Comparison of ENCODE assay signal across 24 cellular contexts in the genomic region with DNA sequence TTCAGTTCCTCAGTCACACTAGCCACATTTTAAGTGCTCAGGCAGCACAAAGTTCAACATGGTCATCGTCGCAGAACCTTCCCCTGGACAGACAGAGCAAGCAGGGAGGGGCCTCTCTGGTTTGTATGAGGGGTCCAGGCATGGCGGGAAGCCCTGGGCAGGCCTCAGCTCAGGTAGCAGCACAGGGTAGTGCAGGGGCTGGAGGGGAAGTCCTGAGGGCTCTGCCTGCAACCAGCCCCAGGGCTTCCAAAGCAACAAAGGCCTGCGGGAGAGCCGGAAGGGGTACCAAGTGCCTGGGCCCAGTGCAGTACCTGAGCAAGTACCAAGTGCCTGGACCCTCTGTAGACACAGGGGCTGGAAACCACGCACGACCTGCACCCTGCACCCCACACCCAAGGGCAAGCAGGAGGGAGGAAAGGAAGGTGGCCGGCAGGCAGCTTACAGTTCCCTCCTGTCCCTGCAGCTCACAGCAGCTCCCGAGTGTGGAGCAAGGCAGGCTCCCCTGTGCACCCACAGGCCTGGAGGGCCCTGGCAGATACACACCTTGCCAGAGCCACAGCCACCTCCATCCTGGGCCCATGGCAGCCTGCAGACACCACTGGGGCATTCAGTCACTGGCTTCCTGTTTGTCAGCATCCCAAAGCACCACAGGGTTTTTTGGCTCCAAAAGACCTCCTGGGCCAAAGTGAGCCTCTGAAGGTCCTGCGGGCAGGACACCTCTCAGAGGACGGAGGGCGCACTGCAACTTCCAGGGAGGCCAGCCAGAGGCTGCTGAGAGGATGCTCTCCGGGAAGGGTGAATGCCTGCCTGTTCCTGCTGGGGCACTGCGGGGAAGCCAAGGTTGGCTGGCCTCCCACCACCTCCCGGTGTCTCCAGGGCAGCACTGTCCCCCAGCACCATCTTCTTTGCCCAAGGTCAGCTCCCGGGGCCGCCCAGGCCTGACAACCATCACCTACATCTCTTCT.
"Had no signal": no experiment of that assay in that cellular context is flagged by ENCODE, and none has a peak within 500 bp of the region (broad histone marks: within the 10 kb centered on the region; RNA-seq: fewer than 3 reads in every experiment).

No MANE protein-coding gene starts in this region.

- H3K9me3 ChIP-seq: esophagus squamous epithelium, suprapubic skin, transverse colon, uterus had no signal

- H3K9me3 Mint-ChIP-seq: activated naive CD4-positive, alpha-beta T cell treated with anti-CD3 and anti-CD28 coated beads, Interleukin-2, amount 10 ng/mL, durations not matched to agents 7 days and 5 days; activated naive CD8-positive, alpha-beta T cell treated with anti-CD3 and anti-CD28 coated beads, Interleukin-2, amount 50 U/mL, for 24 hours; activated T-cell treated with anti-CD3 and anti-CD28 coated beads, Interleukin-2, amount 50 U/mL, for 4 hours; dendritic cell treated with granulocyte-macrophage colony-stimulating factor and Interleukin-4, amounts not matched to agents 40 ng/mL and 50 ng/mL, for 4 days; nephron progenitor cell; stimulated activated naive CD8-positive, alpha-beta T cell treated with anti-CD3 and anti-CD28 coated beads, Interleukin-15, amount 100 ng/mL, for 72 hours; T-helper 1 cell treated with Interleukin-12 subunit alpha and Interleukin-12 subunit beta and Interleukin-4 antibody, amounts not matched to agents 30 μg/mL and 1 μg/mL, for 36 hours had no signal

- ATAC-seq: activated naive CD8-positive, alpha-beta T cell treated with anti-CD3 and anti-CD28 coated beads, Interleukin-2, amount 50 U/mL, for 24 hours; activated T-cell treated with anti-CD3 and anti-CD28 coated beads, Interleukin-2, amount 50 U/mL, for 4 hours; stimulated activated naive CD8-positive, alpha-beta T cell treated with anti-CD3 and anti-CD28 coated beads, Interleukin-15, amount 100 ng/mL, for 72 hours had no signal

- H3K27ac ChIP-seq: esophagus squamous epithelium, skin epidermis, suprapubic skin, transverse colon, uterus had no signal

- H3K27ac Mint-ChIP-seq: activated naive CD4-positive, alpha-beta T cell treated with anti-CD3 and anti-CD28 coated beads, Interleukin-2, amount 10 ng/mL, durations not matched to agents 7 days and 5 days; activated naive CD8-positive, alpha-beta T cell treated with anti-CD3 and anti-CD28 coated beads, Interleukin-2, amount 50 U/mL, for 24 hours; dendritic cell treated with granulocyte-macrophage colony-stimulating factor and Interleukin-4, amounts not matched to agents 40 ng/mL and 50 ng/mL, for 4 days; nephron progenitor cell; progenitor cell of endocrine pancreas; stimulated activated naive CD8-positive, alpha-beta T cell treated with anti-CD3 and anti-CD28 coated beads, Interleukin-15, amount 100 ng/mL, for 72 hours; T-helper 1 cell treated with Interleukin-12 subunit alpha and Interleukin-12 subunit beta and Interleukin-4 antibody, amounts not matched to agents 30 μg/mL and 1 μg/mL, for 36 hours had no signal

- DNase-seq: activated CD4-positive, alpha-beta T cell treated with anti-CD3 and anti-CD28 coated beads, Interleukin-2, amount 50 U/mL, for 1 hour; activated CD4-positive, CD25-positive, alpha-beta regulatory T cell treated with anti-CD3 and anti-CD28 coated beads, Interleukin-2, amount 50 U/mL, for 72 hours; activated CD8-positive, alpha-beta memory T cell treated with anti-CD3 and anti-CD28 coated beads, Interleukin-2, amount 50 U/mL, for 4 hours; activated effector memory CD4-positive, alpha-beta T cell treated with Interleukin-2 at 50 U/mL for 16 hours; activated naive CD4-positive, alpha-beta T cell treated with anti-CD3 and anti-CD28 coated beads, Interleukin-2, amount 10 ng/mL, durations not matched to agents 7 days and 5 days; activated naive CD8-positive, alpha-beta T cell treated with anti-CD3 and anti-CD28 coated beads, Interleukin-2, amount 50 U/mL, for 24 hours; activated T-cell treated with anti-CD3 and anti-CD28 coated beads, Interleukin-2, amount 50 U/mL, for 4 hours; anterior cingulate cortex; effector memory CD4-positive, alpha-beta T cell; esophagus squamous epithelium; left cardiac atrium; midbrain; nephron progenitor cell; stimulated activated CD4-positive, alpha-beta T cell treated with anti-CD3 and anti-CD28 coated beads, Interleukin-15, amount 100 ng/mL, for 24 hours; stimulated activated CD4-positive, alpha-beta T cell treated with anti-CD3 and anti-CD28 coated beads, Interleukin-2, amount 100 ng/mL, for 48 hours; stimulated activated naive CD8-positive, alpha-beta T cell treated with anti-CD3 and anti-CD28 coated beads, Interleukin-15, amount 100 ng/mL, for 72 hours; transverse colon; uterus had no signal

- H3K36me3 Mint-ChIP-seq: activated naive CD4-positive, alpha-beta T cell treated with anti-CD3 and anti-CD28 coated beads, Interleukin-2, amount 10 ng/mL, durations not matched to agents 7 days and 5 days had no signal

- H3K4me1 Mint-ChIP-seq: activated naive CD4-positive, alpha-beta T cell treated with anti-CD3 and anti-CD28 coated beads, Interleukin-2, amount 10 ng/mL, durations not matched to agents 7 days and 5 days; activated naive CD8-positive, alpha-beta T cell treated with anti-CD3 and anti-CD28 coated beads, Interleukin-2, amount 50 U/mL, for 24 hours; stimulated activated naive CD8-positive, alpha-beta T cell treated with anti-CD3 and anti-CD28 coated beads, Interleukin-15, amount 100 ng/mL, for 72 hours had no signal

- H3K36me3 ChIP-seq: esophagus squamous epithelium, suprapubic skin, transverse colon, uterus had no signal

- H3K4me3 Mint-ChIP-seq: activated naive CD4-positive, alpha-beta T cell treated with anti-CD3 and anti-CD28 coated beads, Interleukin-2, amount 10 ng/mL, durations not matched to agents 7 days and 5 days; activated naive CD8-positive, alpha-beta T cell treated with anti-CD3 and anti-CD28 coated beads, Interleukin-2, amount 50 U/mL, for 24 hours; activated T-cell treated with anti-CD3 and anti-CD28 coated beads, Interleukin-2, amount 50 U/mL, for 4 hours; dendritic cell treated with granulocyte-macrophage colony-stimulating factor and Interleukin-4, amounts not matched to agents 40 ng/mL and 50 ng/mL, for 4 days; nephron progenitor cell; stimulated activated naive CD8-positive, alpha-beta T cell treated with anti-CD3 and anti-CD28 coated beads, Interleukin-15, amount 100 ng/mL, for 72 hours; T-helper 1 cell treated with Interleukin-12 subunit alpha and Interleukin-12 subunit beta and Interleukin-4 antibody, amounts not matched to agents 30 μg/mL and 1 μg/mL, for 36 hours had no signal

- H3K27me3 ChIP-seq: uterus had no signal

- H3K4me1 ChIP-seq: esophagus squamous epithelium, suprapubic skin, uterus had no signal

- H3K4me3 ChIP-seq: esophagus squamous epithelium, lung, skin epidermis, suprapubic skin, transverse colon, uterus had no signal
